Comparison of ENCODE assay signal across 1 cellular context in genomic region chr20:53948383-53949318, GRCh38.
TF ChIP-seq lines count a peak whose summit lies in the region.

No MANE protein-coding gene starts in this region.

TF ChIP-seq in GM12878, 131 proteins besides CTCF, POLR2A, EP300 and RAD21 (continued from another document):
- TF ChIP-seq SPI1 (IDR thresholded peaks at IDR 0.05; ENCODE audit: borderline replicate concordance, insufficient read depth, low read depth, low read length), result 0 out of 2 replicates have a peak, but pooled peaks have one; percentile 22
- TF ChIP-seq ZBED1 (IDR thresholded peaks at IDR 0.05; ENCODE audit: borderline replicate concordance), result no peak
- TF ChIP-seq RFX5 (IDR thresholded peaks at IDR 0.05; ENCODE audit: low read depth, low read length), result no peak
- no peak for TF ChIP-seq MEF2A (IDR thresholded peaks at IDR 0.05; ENCODE audit: insufficient read depth, low read depth, low read length)
- no peak for TF ChIP-seq NFIC (IDR thresholded peaks at IDR 0.05; ENCODE audit: low read depth, low read length)
- no peak for TF ChIP-seq NFYA (IDR thresholded peaks at IDR 0.05; ENCODE audit: borderline replicate concordance, low read depth, low read length)
- TF ChIP-seq SUZ12 (IDR thresholded peaks at IDR 0.05; ENCODE audit: unreplicated experiment), result no peak
- TF ChIP-seq POU2F2 (IDR thresholded peaks at IDR 0.05; ENCODE audit: borderline replicate concordance, low read depth, low read length), result peak; percentile 29; the same call in 1 of the 3 replicates
- no peak for TF ChIP-seq MYC (IDR thresholded peaks at IDR 0.05; ENCODE audit: insufficient read depth, insufficient read length, insufficient replicate concordance, low read length, severe bottlenecking)
- TF ChIP-seq JUNB (IDR thresholded peaks at IDR 0.05), result no peak
